15 cellular contexts compared by ENCODE assay signal in genomic region chr18:64991102-64991501, GRCh38.
DNase-seq lines count a peak whose midpoint lies in the region; ATAC-seq, FAIRE-seq and TF ChIP-seq lines count a peak whose summit lies in the region.
"Had no signal": no experiment of that assay in that cellular context is flagged by ENCODE, and none has a peak within 500 bp of the region (broad histone marks: within the 10 kb centered on the region; RNA-seq: fewer than 3 reads in every experiment).

No MANE protein-coding gene starts in this region.

- TF ChIP-seq CTCF in PC-3 (conservative IDR thresholded peaks at IDR 0.05; ENCODE audit: low read depth, low read length) (no peak), GM12878 (IDR thresholded peaks at IDR 0.05 in 2 of 3, conservative IDR thresholded peaks at IDR 0.05 in 1 of 3; ENCODE audit: control insufficient read depth in 2 of 3, extremely low read depth in 1 of 3, insufficient read depth in 1 of 3, low read depth in 3 of 3, low read length in 3 of 3) (no peak), heart right ventricle (IDR thresholded peaks at IDR 0.05) (no peak)

- CTCF ChIA-PET in PC-3 (lab: Charles Lee) (no interaction called here), GM12878 (lab: Yijun Ruan, JAX) (no interaction called here)

- H3K4me2 ChIP-seq in PC-3 (ENCODE audit: low read length) (no peak overlapping the region), GM12878 (ENCODE audit: control insufficient read depth, insufficient read depth) (no peak overlapping the region)
- H3K4me2 ChIP-seq: GM23338 had no signal

- DNase-seq in PC-3 (peak; percentile 6), GM12878 (ENCODE audit: low read depth, low spot score) (no peak), heart right ventricle (no peak), right cardiac atrium (no peak), T-helper 9 cell (no peak)
- DNase-seq: C1 segment of cervical spinal cord; Calu3; CD4-positive, alpha-beta T cell; DMS 273 treated with DMSO at 0.1 percent for 48 hours; H7 had no signal

- BruUV-seq in PC-3 (replicated peaks; lab: Mats Ljungman, UMichigan) (no TSS peak), GM12878 (replicated peaks; lab: Mats Ljungman, UMichigan) (no TSS peak)

- H3K27ac ChIP-seq in PC-3 (ENCODE audit: low read length): no peak overlapping the region
- H3K27ac ChIP-seq in GM12878 (ENCODE audit: control insufficient read depth, insufficient read depth): no peak overlapping the region
- peak overlapping the region in 5 of 10 donors; percentile 11 to 62 (median 45) for H3K27ac ChIP-seq in heart right ventricle
- H3K27ac ChIP-seq in right cardiac atrium (ENCODE audit: low read length): peak overlapping the region; percentile 37
- H3K27ac ChIP-seq: HL-60 had no signal

- H3K79me2 ChIP-seq in PC-3 (ENCODE audit: low read length) (no peaks in the 10 kb centered on the region), GM12878 (ENCODE audit: control insufficient read depth, insufficient read depth, low read length) (no peaks in the 10 kb centered on the region)

- RAD21 ChIA-PET in GM12878 (lab: Charles Lee; ENCODE audit: unreplicated experiment): no interaction called here

- no peak for TF ChIP-seq RAD21 in GM12878 (IDR thresholded peaks at IDR 0.05; ENCODE audit: insufficient read depth, low read depth, low read length)

- no peaks in the 10 kb centered on the region; the same call in 1 of the 2 replicates for H3K4me1 ChIP-seq in PC-3 (ENCODE audit: insufficient read depth, low read length)
- no peaks in the 10 kb centered on the region for H3K4me1 ChIP-seq in GM12878 (ENCODE audit: control insufficient read depth, insufficient read depth, low read length)
- peaks cover 0 to 32% (median 3%) of the 10 kb centered on the region in 9 donors for H3K4me1 ChIP-seq in heart right ventricle
- H3K4me1 ChIP-seq in right cardiac atrium (ENCODE audit: control insufficient read depth, insufficient read depth, low read length): no peaks in the 10 kb centered on the region

- H3K9me2 ChIP-seq in PC-3 (replicated peaks; ENCODE audit: low read length): no peaks in the 10 kb centered on the region

- no peak for TF ChIP-seq POLR2A in GM12878 (IDR thresholded peaks at IDR 0.05; ENCODE audit: low read depth, low read length)
- no peak for TF ChIP-seq POLR2A in GM18505 (IDR thresholded peaks at IDR 0.05; ENCODE audit: borderline replicate concordance, extremely low read depth, insufficient read depth, insufficient read length)

- H3K27me3 ChIP-seq in PC-3 (ENCODE audit: low read length) (no peaks in the 10 kb centered on the region), GM12878 (replicated peaks in 1 of 2; ENCODE audit: control insufficient read depth in 2 of 2, insufficient read depth in 2 of 2, low read length in 1 of 2) (no peaks in the 10 kb centered on the region), heart right ventricle (no peaks in the 10 kb centered on the region), right cardiac atrium (ENCODE audit: control insufficient read depth, insufficient read depth) (no peaks in the 10 kb centered on the region)

- H3K4me3 ChIP-seq in PC-3 (ENCODE audit: low read length) (no peak overlapping the region), GM12878 (no peak overlapping the region), heart right ventricle (peak overlapping the region in 9 of 10 donors; percentile 1 to 48 (median 38)), right cardiac atrium (ENCODE audit: low read length) (peak overlapping the region; percentile 46)
- H3K4me3 ChIP-seq: GM23338 had no signal

- intact Hi-C loops in PC-3 (cut with micrococcal nuclease): no loop called here
- intact Hi-C loops in GM12878 (cut with micrococcal nuclease; ENCODE audit: unreplicated experiment): no loop called here
- intact Hi-C loops in heart right ventricle (cut with DNase I): loop anchor here in 1 of 10 donors (10.0 kb wide), 1 partner anchor 64 kb away; no protein-coding TSS in a partner anchor
- intact Hi-C loops in right cardiac atrium (cut with DNase I): no loop called here

- no peak for FAIRE-seq in GM12878 (lab: Jason Lieb, UNC)
- FAIRE-seq: A204.1 had no signal

- H3K9ac ChIP-seq in PC-3 (ENCODE audit: low read length) (no peak overlapping the region), GM12878 (ENCODE audit: control insufficient read depth, insufficient read depth, low read length) (no peak overlapping the region)

- H3F3A ChIP-seq in PC-3 (ENCODE audit: low read length, unreplicated experiment): no peaks in the 10 kb centered on the region

- ATAC-seq in PC-3 (no peak), GM12878 (peak; percentile 63), heart right ventricle (peak in 6 of 8 donors; percentile 51 to 88 (median 76)), right cardiac atrium (peak in 1 of 2 donors; percentile 53), HG03520 (IDR thresholded peaks at IDR 0.05; ENCODE audit: unreplicated experiment) (no peak), GM18505 (IDR thresholded peaks at IDR 0.05; ENCODE audit: unreplicated experiment) (no peak)
- ATAC-seq: GM23338 had no signal

- H4K20me1 ChIP-seq in PC-3 (ENCODE audit: low read length): no peaks in the 10 kb centered on the region
- no peaks in the 10 kb centered on the region for H4K20me1 ChIP-seq in GM12878 (ENCODE audit: control insufficient read depth, insufficient read depth)

- SMC1A ChIA-PET in GM12878 (lab: Charles Lee; ENCODE audit: uncharacterized antibody, unreplicated experiment): interaction anchor here (0.8 kb wide), 1 partner anchor 12 kb away, joined by 5 read pairs; no protein-coding TSS in a partner anchor

- no peaks in the 10 kb centered on the region for H3K9me3 ChIP-seq in PC-3 (ENCODE audit: low read length)
- H3K9me3 ChIP-seq in GM12878 (replicated peaks; ENCODE audit: control insufficient read depth, insufficient read depth, low read length): no peaks in the 10 kb centered on the region
- no peaks in the 10 kb centered on the region for H3K9me3 ChIP-seq in heart right ventricle
- no peaks in the 10 kb centered on the region for H3K9me3 ChIP-seq in right cardiac atrium (ENCODE audit: control insufficient read depth, low read length)

- POLR2A ChIA-PET in PC-3 (lab: Charles Lee; ENCODE audit: unreplicated experiment): no interaction called here
- POLR2A ChIA-PET in GM12878 (lab: Charles Lee): no interaction called here

- in situ Hi-C loops in GM12878 (cut with MboI): no loop called here

- WGBS in GM12878 (ENCODE audit: insufficient coverage, insufficient replicate concordance, low lambda C conversion rate, missing lambda C conversion rate): 57% methylated on average over 5 of the region's 5 CpGs
- 84% methylated on average over 5 of the region's 5 CpGs for WGBS in heart right ventricle, 2 donors
- 88% methylated on average over 5 of the region's 5 CpGs for WGBS in right cardiac atrium

- H2AFZ ChIP-seq in PC-3 (ENCODE audit: low read length) (no peak overlapping the region), GM12878 (ENCODE audit: control insufficient read depth, low read depth, low read length) (no peak overlapping the region)
- H2AFZ ChIP-seq: GM23338 had no signal

- TF ChIP-seq EP300 in GM12878 (IDR thresholded peaks at IDR 0.05; ENCODE audit: borderline replicate concordance in 1 of 2, control insufficient read depth in 1 of 2, low read depth in 2 of 2, low read length in 2 of 2): no peak

- H3K36me3 ChIP-seq in PC-3 (ENCODE audit: low read depth, low read length) (no peaks in the 10 kb centered on the region), GM12878 (ENCODE audit: control insufficient read depth in 2 of 2, insufficient read depth in 2 of 2, low read length in 1 of 2) (no peaks in the 10 kb centered on the region), heart right ventricle (no peaks in the 10 kb centered on the region)

TF ChIP-seq in GM12878, 131 proteins besides CTCF, POLR2A, EP300 and RAD21 (continues in another document):
- TF ChIP-seq MEF2A (IDR thresholded peaks at IDR 0.05; ENCODE audit: insufficient read depth, low read depth, low read length) (no peak), NBN (IDR thresholded peaks at IDR 0.05) (no peak), ZNF384 (IDR thresholded peaks at IDR 0.05; ENCODE audit: borderline replicate concordance, low read depth, low read length) (no peak), IKZF1 (conservative IDR thresholded peaks at IDR 0.05) (no peak), BCLAF1 (IDR thresholded peaks at IDR 0.05) (no peak), EZH2 (IDR thresholded peaks at IDR 0.05; ENCODE audit: borderline replicate concordance, control insufficient read depth, low read depth, low read length) (no peak), PAX8 (IDR thresholded peaks at IDR 0.05) (no peak), CEBPB (IDR thresholded peaks at IDR 0.05; ENCODE audit: borderline replicate concordance in 1 of 2, low read depth in 2 of 2, low read length in 2 of 2) (no peak)

Comparison
In these comparisons a context has a peak if more than half of its experiments do, and no peak if none do; other contexts are left out.
1. ATAC-seq: peak in GM12878 (single experiment) and heart right ventricle (6 of 8); none in PC-3 (single experiment), HG03520 (single experiment) and GM18505 (single experiment).
2. H3K4me3 ChIP-seq: peak in heart right ventricle (9 of 10) and right cardiac atrium (single experiment); none in PC-3 (single experiment) and GM12878 (single experiment).